In the genomic region with DNA sequence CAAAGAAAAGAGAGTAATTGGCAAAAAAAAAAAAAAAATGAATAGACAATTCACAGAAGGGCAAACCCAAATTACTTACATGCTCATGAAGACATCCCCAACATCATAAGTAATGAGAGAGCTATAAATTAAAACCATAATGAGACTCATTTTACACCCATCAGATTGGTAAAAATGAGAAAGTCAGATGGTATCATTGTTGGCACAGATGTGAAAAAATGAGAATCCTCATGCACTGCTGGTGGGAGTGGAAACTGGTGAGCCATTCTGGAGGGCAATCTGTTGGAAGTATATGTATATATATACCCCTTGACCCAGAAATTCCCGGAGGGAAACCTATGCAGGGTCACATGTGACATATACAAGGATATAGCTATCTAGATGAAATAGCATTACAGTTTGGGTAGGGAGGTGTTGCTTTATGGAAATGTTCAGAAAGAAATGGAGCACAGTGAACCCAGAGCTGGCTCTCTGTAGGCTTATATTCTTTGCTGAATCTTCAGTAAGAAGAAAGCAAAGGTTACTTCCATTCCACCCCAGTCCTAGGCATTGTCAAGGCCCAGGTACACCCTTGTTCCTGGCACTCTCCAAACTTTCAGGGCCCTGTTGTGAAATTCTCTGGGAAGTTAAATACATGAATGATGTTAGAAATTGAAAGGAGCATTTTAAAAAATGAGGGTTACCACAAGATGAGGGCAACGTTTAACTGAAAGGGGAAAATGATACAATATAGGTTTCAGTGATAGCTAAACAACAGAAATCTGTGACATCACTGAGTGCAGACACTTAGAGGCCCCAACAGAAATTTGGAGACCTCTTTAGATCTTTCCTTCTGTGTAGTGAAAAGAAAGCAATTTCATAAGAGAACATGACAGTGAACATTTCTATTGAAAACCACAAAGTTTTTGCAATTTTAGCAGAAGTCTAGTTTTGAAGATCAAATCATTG, we compare ENCODE assay signal across 18 cellular contexts.
DNase-seq lines count a peak whose midpoint lies in the region; ATAC-seq and TF ChIP-seq lines count a peak whose summit lies in the region.
"Had no signal": no experiment of that assay in that cellular context is flagged by ENCODE, and none has a peak within 500 bp of the region (broad histone marks: within the 10 kb centered on the region; RNA-seq: fewer than 3 reads in every experiment).

No MANE protein-coding gene starts in this region.

- H3K9me3 Mint-ChIP-seq in CD4-positive, alpha-beta T cell: no peaks in the 10 kb centered on the region
- peaks cover 33% of the 10 kb centered on the region for H3K9me3 Mint-ChIP-seq in activated T-helper 2 cell treated with anti-CD3 and anti-CD28 coated beads, Interferon-gamma antibody, Interleukin-2, Interleukin-4, amounts not matched to agents 10 μg/mL and 5 μg/mL and 100 μg/mL, durations not matched to agents 14 hours and 24 hours and 36 hours
- H3K9me3 Mint-ChIP-seq: CD4-positive, alpha-beta memory T cell; naive thymus-derived CD8-positive, alpha-beta T cell had no signal

- H3K36me3 ChIP-seq in right atrium auricular region: no peaks in the 10 kb centered on the region
- H3K36me3 ChIP-seq: MG63, uterus had no signal

- no peak overlapping the region for H3K27ac ChIP-seq in CD4-positive, alpha-beta T cell (ENCODE audit: low read depth, low read length)
- H3K27ac ChIP-seq in right atrium auricular region: no peak overlapping the region
- H3K27ac ChIP-seq: psoas muscle, uterus had no signal

- DNase-seq in activated CD4-positive, CD25-positive, alpha-beta regulatory T cell (lab: John Stamatoyannopoulos, UW): no peak
- no peak for DNase-seq in CD4-positive, alpha-beta T cell
- DNase-seq in NOMO-1 treated with DMSO at 0.1 percent for 48 hours (lab: John Stamatoyannopoulos, UW; ENCODE audit: unreplicated experiment): peak; percentile 65
- no peak for DNase-seq in activated T-helper 2 cell treated with anti-CD3 and anti-CD28 coated beads, Interferon-gamma antibody, Interleukin-2, Interleukin-4, amounts not matched to agents 10 μg/mL and 5 μg/mL and 100 μg/mL, durations not matched to agents 14 hours and 24 hours and 36 hours (ENCODE audit: low spot score)
- no peak for DNase-seq in germinal center (ENCODE audit: low spot score)
- no peak for DNase-seq in right atrium auricular region (ENCODE audit: low spot score)
- DNase-seq: activated gamma-delta T cell; CD4-positive, alpha-beta memory T cell; dermis blood vessel endothelial cell; erythroblast; MG63; NCI-H2081 treated with DMSO at 0.1 percent for 48 hours; psoas muscle; uterus had no signal

- no peak overlapping the region for H3K27ac Mint-ChIP-seq in CD4-positive, alpha-beta T cell
- peak overlapping the region; percentile 81 for H3K27ac Mint-ChIP-seq in activated T-helper 2 cell treated with anti-CD3 and anti-CD28 coated beads, Interferon-gamma antibody, Interleukin-2, Interleukin-4, amounts not matched to agents 10 μg/mL and 5 μg/mL and 100 μg/mL, durations not matched to agents 14 hours and 24 hours and 36 hours
- H3K27ac Mint-ChIP-seq: WTC11 had no signal

- no peaks in the 10 kb centered on the region for H3K27me3 Mint-ChIP-seq in CD4-positive, alpha-beta T cell
- H3K27me3 Mint-ChIP-seq in activated T-helper 2 cell treated with anti-CD3 and anti-CD28 coated beads, Interferon-gamma antibody, Interleukin-2, Interleukin-4, amounts not matched to agents 10 μg/mL and 5 μg/mL and 100 μg/mL, durations not matched to agents 14 hours and 24 hours and 36 hours (ENCODE audit: low read depth): no peaks in the 10 kb centered on the region
- H3K27me3 Mint-ChIP-seq: CD4-positive, alpha-beta memory T cell; naive thymus-derived CD8-positive, alpha-beta T cell had no signal

- no peaks in the 10 kb centered on the region for H3K36me3 Mint-ChIP-seq in CD4-positive, alpha-beta T cell (ENCODE audit: low read depth)
- peaks cover 32% of the 10 kb centered on the region for H3K36me3 Mint-ChIP-seq in activated T-helper 2 cell treated with anti-CD3 and anti-CD28 coated beads, Interferon-gamma antibody, Interleukin-2, Interleukin-4, amounts not matched to agents 10 μg/mL and 5 μg/mL and 100 μg/mL, durations not matched to agents 14 hours and 24 hours and 36 hours (ENCODE audit: low read depth)
- H3K36me3 Mint-ChIP-seq: CD4-positive, alpha-beta memory T cell; naive thymus-derived CD8-positive, alpha-beta T cell; WTC11 had no signal

- H3K4me3 Mint-ChIP-seq in CD4-positive, alpha-beta T cell: no peak overlapping the region
- no peak overlapping the region for H3K4me3 Mint-ChIP-seq in activated T-helper 2 cell treated with anti-CD3 and anti-CD28 coated beads, Interferon-gamma antibody, Interleukin-2, Interleukin-4, amounts not matched to agents 10 μg/mL and 5 μg/mL and 100 μg/mL, durations not matched to agents 14 hours and 24 hours and 36 hours (ENCODE audit: low read depth)
- H3K4me3 Mint-ChIP-seq: CD4-positive, alpha-beta memory T cell; naive thymus-derived CD8-positive, alpha-beta T cell; WTC11 had no signal

- H3K4me3 ChIP-seq in right atrium auricular region: no peak overlapping the region
- H3K4me3 ChIP-seq: MG63, psoas muscle, uterus had no signal

- CTCF ChIA-PET in CD4-positive, alpha-beta T cell (lab: Charles Lee): interaction anchor here (0.9 to 1.0 kb wide), 3 partner anchors 29 to 1300 kb away, joined by 3 read pairs; no protein-coding TSS in a partner anchor

- H3K27me3 ChIP-seq in CD4-positive, alpha-beta T cell (ENCODE audit: control insufficient read depth, insufficient read depth, low read length): no peaks in the 10 kb centered on the region
- H3K27me3 ChIP-seq in right atrium auricular region: no peaks in the 10 kb centered on the region
- H3K27me3 ChIP-seq: uterus had no signal

- intact Hi-C loops in CD4-positive, alpha-beta T cell (cut with DNase I, micrococcal nuclease): no loop called here
- intact Hi-C loops in activated T-helper 2 cell treated with anti-CD3 and anti-CD28 coated beads, Interferon-gamma antibody, Interleukin-2, Interleukin-4, amounts not matched to agents 10 μg/mL and 5 μg/mL and 100 μg/mL, durations not matched to agents 14 hours and 24 hours and 36 hours (cut with micrococcal nuclease): loop anchor here (1.0 to 10.0 kb wide), 12 partner anchors 26 to 1298 kb away; no protein-coding TSS in a partner anchor

- peaks cover 8% of the 10 kb centered on the region for H3K4me1 Mint-ChIP-seq in CD4-positive, alpha-beta T cell (ENCODE audit: low read depth)
- H3K4me1 Mint-ChIP-seq in activated T-helper 2 cell treated with anti-CD3 and anti-CD28 coated beads, Interferon-gamma antibody, Interleukin-2, Interleukin-4, amounts not matched to agents 10 μg/mL and 5 μg/mL and 100 μg/mL, durations not matched to agents 14 hours and 24 hours and 36 hours (ENCODE audit: low read depth): peaks cover 49% of the 10 kb centered on the region

- ATAC-seq in activated CD4-positive, CD25-positive, alpha-beta regulatory T cell treated with anti-CD3 and anti-CD28 coated beads, Interleukin-2, amount 50 U/mL, for 24 hours: peak; percentile 60 to 71
- ATAC-seq in CD4-positive, alpha-beta T cell (ENCODE audit: poor library complexity): peak; percentile 20
- no peak for ATAC-seq in HG02840 (IDR thresholded peaks at IDR 0.05; ENCODE audit: low FRiP score, unreplicated experiment)
- ATAC-seq: naive thymus-derived CD8-positive, alpha-beta T cell; psoas muscle; WTC11 had no signal

- POLR2A ChIA-PET in CD4-positive, alpha-beta T cell (lab: Charles Lee): interaction anchor here (0.7 kb wide), 1 partner anchor 87 kb away, joined by 3 read pairs; no protein-coding TSS in a partner anchor

- no peaks in the 10 kb centered on the region for H3K4me1 ChIP-seq in right atrium auricular region
- H3K4me1 ChIP-seq: psoas muscle, uterus had no signal

- no peak for TF ChIP-seq CTCF in CD4-positive, alpha-beta T cell (IDR thresholded peaks at IDR 0.05)
- TF ChIP-seq CTCF in right atrium auricular region (IDR thresholded peaks at IDR 0.05): no peak

- H3K9me3 ChIP-seq in CD4-positive, alpha-beta T cell (ENCODE audit: control insufficient read depth, low read length): no peaks in the 10 kb centered on the region
- peaks cover 0 to 11% of the 10 kb centered on the region in 2 donors for H3K9me3 ChIP-seq in right atrium auricular region
- H3K9me3 ChIP-seq: psoas muscle had no signal
